Comparison of ENCODE assay signal across 8 cellular contexts in the genomic region with DNA sequence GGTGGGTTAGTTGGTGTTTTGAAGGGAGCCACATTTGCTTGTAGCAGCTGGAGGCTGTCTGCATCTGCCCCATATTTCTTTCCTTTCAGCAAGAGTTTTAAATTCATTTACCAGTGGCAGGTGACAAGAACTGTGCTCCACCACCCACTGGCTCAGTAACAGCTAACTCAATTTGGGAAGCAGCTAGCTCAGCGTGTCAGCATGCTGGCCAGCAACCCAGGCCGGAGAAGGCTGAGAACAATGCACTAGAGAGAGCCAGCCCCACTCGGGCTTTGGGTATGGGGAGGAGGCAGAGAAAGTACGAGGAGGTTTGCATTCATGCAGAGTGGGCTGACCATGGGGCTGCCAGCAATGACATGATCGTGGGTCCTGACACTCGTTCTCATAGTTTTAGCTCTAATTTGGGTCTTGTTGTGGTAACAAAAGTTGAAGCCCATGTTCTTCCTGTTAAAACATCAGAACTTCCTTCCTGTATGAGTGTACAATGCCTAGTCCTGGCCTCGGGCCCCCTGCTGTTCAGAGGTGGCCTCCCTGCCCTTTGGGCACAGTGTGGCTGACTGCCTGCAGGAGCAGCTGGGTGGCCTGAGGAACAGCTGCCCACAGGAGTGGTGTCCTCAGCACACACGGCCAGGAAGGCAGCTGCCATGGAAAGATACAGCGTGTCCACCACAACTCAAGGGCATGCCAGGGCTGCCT. TPM values are rescaled to one million over a fixed set of nuclear protein-coding genes. Genes with fewer than 3 reads are reported as not detected.
DNase-seq lines count a peak whose midpoint lies in the region; ATAC-seq and TF ChIP-seq lines count a peak whose summit lies in the region.

No MANE protein-coding gene starts in this region.

- no peaks in the 10 kb centered on the region for H3K27me3 ChIP-seq in BLaER1

- peaks cover 0 to 6% (median 0%) of the 10 kb centered on the region in 7 donors for H3K9me3 Mint-ChIP-seq in naive B cell

- peaks cover 55 to 75% (median 59%) of the 10 kb centered on the region in 3 donors for H3K4me1 Mint-ChIP-seq in naive B cell

- H3K9me3 ChIP-seq in BLaER1, result peaks cover 12% of the 10 kb centered on the region

- peak overlapping the region; percentile 32; the same call in 1 of the 2 replicates for H3K27ac ChIP-seq in BLaER1

- H3K4me3 ChIP-seq in BLaER1 (no peak overlapping the region), cardiac fibroblast (replicated peaks in 1 of 2; ENCODE audit: low read depth in 2 of 2, low read length in 2 of 2) (no peak overlapping the region)

- TF ChIP-seq CTCF in cardiac fibroblast (IDR thresholded peaks at IDR 0.05; ENCODE audit: low read depth, low read length), result peak; percentile 42

- no peak overlapping the region for H3K9ac ChIP-seq in BLaER1

- H3K4me3 Mint-ChIP-seq in naive B cell, result peak overlapping the region in 7 of 8 donors; percentile 28 to 80 (median 37)

- peaks cover 42% of the 10 kb centered on the region for H3K4me1 ChIP-seq in BLaER1

- DNase-seq in NOMO-1 treated with DMSO at 0.1 percent for 48 hours (lab: John Stamatoyannopoulos, UW; ENCODE audit: unreplicated experiment) (peak; percentile 48), cardiac fibroblast (ENCODE audit: low read depth in 2 of 2) (peak; percentile 51 to 53), naive B cell (no peak), NCI-H2196 treated with DMSO at 0.1 percent for 48 hours (lab: John Stamatoyannopoulos, UW; ENCODE audit: unreplicated experiment) (no peak), COR-L47 (lab: John Stamatoyannopoulos, UW) (no peak)

- peak overlapping the region; percentile 2 to 90 (median 61) for H3K27ac Mint-ChIP-seq in naive B cell

- peaks cover 6% of the 10 kb centered on the region; the same call in 1 of the 2 replicates for H4K20me1 ChIP-seq in BLaER1

- H3K4me2 ChIP-seq in BLaER1, result peak overlapping the region; percentile 42

- peak in 1 of 2 donors; percentile 40 for ATAC-seq in naive B cell (ENCODE audit: low read depth in 2 of 2)
- ATAC-seq in GM18867 (IDR thresholded peaks at IDR 0.05; ENCODE audit: unreplicated experiment), result no peak
- ATAC-seq in GM21529 (IDR thresholded peaks at IDR 0.05; ENCODE audit: unreplicated experiment), result no peak

- peaks cover 38% of the 10 kb centered on the region for H3K36me3 ChIP-seq in BLaER1

- no peaks in the 10 kb centered on the region for H3K27me3 Mint-ChIP-seq in naive B cell

- H3K36me3 Mint-ChIP-seq in naive B cell, result peaks cover 16 to 29% of the 10 kb centered on the region in 2 donors

RNA-seq across cellular contexts. Expression of a gene that starts 23.0 kb away (rescaled TPM):
- 10 to 100 TPM in 4 of 6 donors, 1 to 10 TPM in 2; 4.5 to 24.5 (median 12.1) TPM for polyA plus RNA-seq in naive B cell (ENCODE audit: low read depth in 6 of 6)

Comparison
In these comparisons a context has a peak if more than half of its experiments do, and no peak if none do; other contexts are left out.
1. DNase-seq: peak in NOMO-1 treated with DMSO at 0.1 percent for 48 hours (single experiment) and cardiac fibroblast (2 of 2); none in naive B cell (single experiment), NCI-H2196 treated with DMSO at 0.1 percent for 48 hours (single experiment) and COR-L47 (single experiment).